Comparison of ENCODE assay signal across 27 cellular contexts in the genomic region with DNA sequence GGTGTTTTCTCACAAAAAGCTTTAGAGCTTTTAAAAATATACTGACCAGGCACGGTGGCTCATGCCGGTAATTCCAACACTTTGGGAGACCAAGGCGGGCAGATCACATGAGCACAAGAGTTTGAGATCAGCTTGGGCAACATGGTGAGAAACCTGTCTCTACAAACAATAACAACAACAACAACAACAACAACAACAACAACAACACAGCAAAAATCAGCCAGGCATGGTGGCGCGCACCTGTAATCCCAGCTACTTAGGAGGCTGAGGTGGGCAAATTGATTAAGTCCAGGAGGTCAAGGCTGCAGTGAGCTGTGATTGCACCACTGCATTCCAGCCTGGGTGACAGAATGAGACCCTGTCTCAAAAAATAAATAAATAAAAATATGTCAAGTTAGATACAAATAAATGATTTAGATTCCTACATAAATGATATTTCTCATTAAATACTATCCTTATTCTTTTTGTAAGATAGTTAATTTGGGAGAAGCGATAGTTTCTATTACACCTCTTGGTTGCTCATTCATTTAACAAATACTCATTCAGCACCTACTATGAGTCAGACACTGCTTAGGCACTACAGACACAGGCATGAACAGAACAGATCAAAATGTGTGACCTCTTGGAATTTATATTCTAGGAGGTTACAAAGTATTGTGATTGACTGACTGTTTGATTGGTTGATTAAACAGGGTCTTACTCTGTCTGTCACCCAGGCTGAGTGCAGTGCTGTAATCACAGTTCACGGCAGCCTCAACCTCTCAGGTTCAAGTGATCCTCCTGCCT.
A peak's percentile ranks its signal among the peaks of the same experiment; 100 is the strongest.
DNase-seq lines count a peak whose midpoint lies in the region; ATAC-seq, FAIRE-seq and TF ChIP-seq lines count a peak whose summit lies in the region.
"Had no signal": no experiment of that assay in that cellular context is flagged by ENCODE, and none has a peak within 500 bp of the region (broad histone marks: within the 10 kb centered on the region; RNA-seq: fewer than 3 reads in every experiment).

No MANE protein-coding gene starts in this region.

- POLR2A ChIA-PET in activated CD8-positive, alpha-beta T cell treated with anti-CD3 and anti-CD28 coated beads for 36 hours (lab: Charles Lee), result interaction anchor here (0.6 to 0.7 kb wide), 2 partner anchors 23 to 49 kb away, joined by 3 to 4 read pairs; no protein-coding TSS in a partner anchor
- POLR2A ChIA-PET in activated CD8-positive, alpha-beta T cell treated with anti-CD3 and anti-CD28 coated beads, Interleukin-2, amount 10 ng/mL, durations not matched to agents 7 days and 5 days (lab: Charles Lee), result no interaction called here
- POLR2A ChIA-PET in HepG2 (lab: Yijun Ruan, JAX), result no interaction called here

- H3K4me1 Mint-ChIP-seq in activated CD8-positive, alpha-beta T cell treated with anti-CD3 and anti-CD28 coated beads for 36 hours (ENCODE audit: low read depth), result no peaks in the 10 kb centered on the region
- H3K4me1 Mint-ChIP-seq in activated CD8-positive, alpha-beta T cell treated with anti-CD3 and anti-CD28 coated beads, Interleukin-2, amount 10 ng/mL, durations not matched to agents 7 days and 5 days (ENCODE audit: low read depth), result peaks cover 5% of the 10 kb centered on the region
- H3K4me1 Mint-ChIP-seq: CD14-positive monocyte; CD8-positive, alpha-beta memory T cell had no signal

- H3K4me3 Mint-ChIP-seq in activated CD8-positive, alpha-beta T cell treated with anti-CD3 and anti-CD28 coated beads for 36 hours, result no peak overlapping the region
- no peak overlapping the region for H3K4me3 Mint-ChIP-seq in activated CD8-positive, alpha-beta T cell treated with anti-CD3 and anti-CD28 coated beads, Interleukin-2, amount 10 ng/mL, durations not matched to agents 7 days and 5 days
- H3K4me3 Mint-ChIP-seq: CD14-positive monocyte; CD4-positive, alpha-beta T cell; CD8-positive, alpha-beta memory T cell had no signal

- H3K4me1 ChIP-seq in HepG2 (ENCODE audit: insufficient read depth, low read length) (no peaks in the 10 kb centered on the region), right lobe of liver (peaks cover 0 to 2% (median under 1%) of the 10 kb centered on the region in 4 donors)
- H3K4me1 ChIP-seq: A549; BE2C; BLaER1 treated with 17β-estradiol and CSF1 and Interleukin-3, amounts not matched to agents 10 nM and 100 nM had no signal

- CTCF ChIA-PET in activated CD8-positive, alpha-beta T cell treated with anti-CD3 and anti-CD28 coated beads for 36 hours (lab: Charles Lee), result no interaction called here
- CTCF ChIA-PET in activated CD8-positive, alpha-beta T cell treated with anti-CD3 and anti-CD28 coated beads, Interleukin-2, amount 10 ng/mL, durations not matched to agents 7 days and 5 days (lab: Charles Lee), result interaction anchor here (1.0 to 1.4 kb wide), 2 partner anchors 11 to 85 kb away, joined by 3 to 5 read pairs; no protein-coding TSS in a partner anchor
- CTCF ChIA-PET in HepG2 (lab: Yijun Ruan, JAX; ENCODE audit: low intra/inter-chr PET ratio, low total read pairs), result no interaction called here

- H3K4me3 ChIP-seq in HepG2 (replicated peaks in 1 of 3; ENCODE audit: insufficient read depth in 1 of 3, low read depth in 2 of 3, low read length in 3 of 3) (no peak overlapping the region), right lobe of liver (no peak overlapping the region), bronchial epithelial cell (ENCODE audit: low read depth, low read length) (no peak overlapping the region), WERI-Rb-1 (ENCODE audit: low read depth, low read length) (no peak overlapping the region)
- H3K4me3 ChIP-seq: A549; BLaER1 treated with 17β-estradiol and CSF1 and Interleukin-3, amounts not matched to agents 10 nM and 100 nM; GM12878; GM23248 had no signal

- TF ChIP-seq EP300 in HepG2 (IDR thresholded peaks at IDR 0.05; ENCODE audit: low read depth in 2 of 2, low read length in 2 of 2) (no peak), HepG2 (CRISPR knock-in tag; IDR thresholded peaks at IDR 0.05; ENCODE audit: borderline replicate concordance) (no peak)

- no peaks in the 10 kb centered on the region for H3K36me3 ChIP-seq in HepG2 (replicated peaks in 1 of 2; ENCODE audit: control insufficient read depth in 1 of 2, insufficient read depth in 2 of 2, low read length in 2 of 2)
- H3K36me3 ChIP-seq in right lobe of liver, result no peaks in the 10 kb centered on the region
- H3K36me3 ChIP-seq in bronchial epithelial cell (ENCODE audit: control insufficient read depth, insufficient read depth, low read length), result no peaks in the 10 kb centered on the region
- no peaks in the 10 kb centered on the region for H3K36me3 ChIP-seq in WERI-Rb-1
- H3K36me3 ChIP-seq: BE2C had no signal

- H3K4me2 ChIP-seq in HepG2 (ENCODE audit: low read depth, low read length), result no peak overlapping the region
- H3K4me2 ChIP-seq: A549; BLaER1 treated with 17β-estradiol and CSF1 and Interleukin-3, amounts not matched to agents 10 nM and 100 nM had no signal

- ATAC-seq in activated CD8-positive, alpha-beta T cell treated with anti-CD3 and anti-CD28 coated beads for 36 hours, result peak; percentile 58
- ATAC-seq in activated CD8-positive, alpha-beta T cell treated with anti-CD3 and anti-CD28 coated beads, Interleukin-2, amount 10 ng/mL, durations not matched to agents 7 days and 5 days, result no peak
- ATAC-seq in HepG2, result no peak
- no peak for ATAC-seq in right lobe of liver
- ATAC-seq: A549, GM12878 had no signal

- TF ChIP-seq POLR2A in HepG2 (IDR thresholded peaks at IDR 0.05; ENCODE audit: insufficient read depth in 1 of 2, low read depth in 2 of 2, low read length in 2 of 2) (no peak), right lobe of liver (IDR thresholded peaks at IDR 0.05) (no peak)

- H3K9ac ChIP-seq in HepG2 (ENCODE audit: insufficient read depth, low read depth, low read length), result no peak overlapping the region
- H3K9ac ChIP-seq: BLaER1 treated with 17β-estradiol and CSF1 and Interleukin-3, amounts not matched to agents 10 nM and 100 nM; GM23248 had no signal

- in situ Hi-C loops in HepG2 (cut with HindIII; ENCODE audit: extremely low pct_ligation_motif_present, low pct_unique_long_range_greater_than_20kb), result no loop called here

- H3K9me3 ChIP-seq in HepG2 (ENCODE audit: low read length) (no peaks in the 10 kb centered on the region), right lobe of liver (no peaks in the 10 kb centered on the region), WERI-Rb-1 (ENCODE audit: severe bottlenecking) (no peaks in the 10 kb centered on the region)
- H3K9me3 ChIP-seq: A549, BE2C had no signal

- H4K20me1 ChIP-seq in HepG2 (ENCODE audit: insufficient read depth, low read length), result no peaks in the 10 kb centered on the region
- H4K20me1 ChIP-seq: BLaER1 treated with 17β-estradiol and CSF1 and Interleukin-3, amounts not matched to agents 10 nM and 100 nM had no signal

- H3K27ac ChIP-seq in HepG2 (ENCODE audit: extremely low read length, insufficient read depth, low read length) (no peak overlapping the region), right lobe of liver (no peak overlapping the region), WERI-Rb-1 (no peak overlapping the region)
- H3K27ac ChIP-seq: A549; BLaER1 treated with 17β-estradiol and CSF1 and Interleukin-3, amounts not matched to agents 10 nM and 100 nM; GM23248 had no signal

- peaks cover 5% of the 10 kb centered on the region for H3K36me3 Mint-ChIP-seq in activated CD8-positive, alpha-beta T cell treated with anti-CD3 and anti-CD28 coated beads for 36 hours (ENCODE audit: low read depth)
- peaks cover 2% of the 10 kb centered on the region for H3K36me3 Mint-ChIP-seq in activated CD8-positive, alpha-beta T cell treated with anti-CD3 and anti-CD28 coated beads, Interleukin-2, amount 10 ng/mL, durations not matched to agents 7 days and 5 days (ENCODE audit: low read depth)

- TF ChIP-seq RAD21 in HepG2 (CRISPR knock-in tag; IDR thresholded peaks at IDR 0.05), result no peak

- H2AFZ ChIP-seq in HepG2 (ENCODE audit: low read length), result no peak overlapping the region
- H2AFZ ChIP-seq: GM23248 had no signal

- no peak for DNase-seq in activated CD8-positive, alpha-beta T cell treated with anti-CD3 and anti-CD28 coated beads for 36 hours
- no peak for DNase-seq in activated CD8-positive, alpha-beta T cell treated with anti-CD3 and anti-CD28 coated beads, Interleukin-2, amount 10 ng/mL, durations not matched to agents 7 days and 5 days
- DNase-seq in HepG2 (ENCODE audit: low spot score) (no peak), right lobe of liver (no peak), bronchial epithelial cell (ENCODE audit: low read depth) (peak; percentile 13), WERI-Rb-1 (no peak)
- DNase-seq in stimulated activated naive CD4-positive, alpha-beta T cell (lab: John Stamatoyannopoulos, UW), result no peak
- DNase-seq: 8988T; ACHN; AML-193; BE2C; CD4-positive, alpha-beta T cell; CD8-positive, alpha-beta memory T cell; DMS 273 treated with DMSO at 0.1 percent for 48 hours; DMS79; EL; GDM1; GM23248; H7; HCEC 1CT had no signal

- H3K27ac Mint-ChIP-seq in activated CD8-positive, alpha-beta T cell treated with anti-CD3 and anti-CD28 coated beads for 36 hours, result no peak overlapping the region
- no peak overlapping the region for H3K27ac Mint-ChIP-seq in activated CD8-positive, alpha-beta T cell treated with anti-CD3 and anti-CD28 coated beads, Interleukin-2, amount 10 ng/mL, durations not matched to agents 7 days and 5 days
- H3K27ac Mint-ChIP-seq: CD14-positive monocyte; CD4-positive, alpha-beta T cell; CD8-positive, alpha-beta memory T cell had no signal

- FAIRE-seq in HepG2 (lab: Jason Lieb, UNC), result no peak
- no peak for FAIRE-seq in bronchial epithelial cell (lab: Jason Lieb, UNC)
- FAIRE-seq: A549, D721Med, GM12878, GM19239, H1 had no signal

- no peaks in the 10 kb centered on the region for H3K79me2 ChIP-seq in HepG2 (ENCODE audit: insufficient read depth, low read length)

- WGBS in HepG2 (ENCODE audit: low lambda C conversion rate), result 98% methylated on average over 7 of the region's 7 CpGs
- WGBS in right lobe of liver (ENCODE audit: insufficient coverage, low coverage, low lambda C conversion rate, missing lambda C conversion rate), result 98% methylated on average over 7 of the region's 7 CpGs

- no peaks in the 10 kb centered on the region for H3K27me3 ChIP-seq in HepG2 (ENCODE audit: control insufficient read depth in 1 of 2, insufficient read depth in 2 of 2, low read length in 2 of 2)
- no peaks in the 10 kb centered on the region for H3K27me3 ChIP-seq in right lobe of liver
- H3K27me3 ChIP-seq in bronchial epithelial cell (ENCODE audit: control insufficient read depth, insufficient read depth, low read length), result no peaks in the 10 kb centered on the region
- H3K27me3 ChIP-seq in WERI-Rb-1 (ENCODE audit: insufficient read depth, low read depth, severe bottlenecking), result no peaks in the 10 kb centered on the region
- H3K27me3 ChIP-seq: BE2C; BLaER1 treated with 17β-estradiol and CSF1 and Interleukin-3, amounts not matched to agents 10 nM and 100 nM had no signal

- no TSS peak for BruUV-seq in HepG2 (replicated peaks; lab: Mats Ljungman, UMichigan)

- intact Hi-C loops in activated CD8-positive, alpha-beta T cell treated with anti-CD3 and anti-CD28 coated beads for 36 hours (cut with micrococcal nuclease), result no loop called here
- intact Hi-C loops in HepG2 (cut with micrococcal nuclease; ENCODE audit: unreplicated experiment) (no loop called here), right lobe of liver (cut with DNase I) (no loop called here)

- TF ChIP-seq CTCF in activated CD8-positive, alpha-beta T cell treated with anti-CD3 and anti-CD28 coated beads for 36 hours (IDR thresholded peaks at IDR 0.05), result no peak
- TF ChIP-seq CTCF in HepG2 (CRISPR knock-in tag; IDR thresholded peaks at IDR 0.05) (no peak), right lobe of liver (IDR thresholded peaks at IDR 0.05) (no peak), bronchial epithelial cell (IDR thresholded peaks at IDR 0.05; ENCODE audit: insufficient read depth, low read length, severe bottlenecking) (no peak), WERI-Rb-1 (IDR thresholded peaks at IDR 0.05; ENCODE audit: low read depth, low read length) (no peak)

- H3K27me3 Mint-ChIP-seq in activated CD8-positive, alpha-beta T cell treated with anti-CD3 and anti-CD28 coated beads for 36 hours, result no peaks in the 10 kb centered on the region
- H3K27me3 Mint-ChIP-seq in activated CD8-positive, alpha-beta T cell treated with anti-CD3 and anti-CD28 coated beads, Interleukin-2, amount 10 ng/mL, durations not matched to agents 7 days and 5 days (ENCODE audit: low read depth), result no peaks in the 10 kb centered on the region
- H3K27me3 Mint-ChIP-seq: CD4-positive, alpha-beta T cell; CD8-positive, alpha-beta memory T cell had no signal

- no peaks in the 10 kb centered on the region for H3K9me3 Mint-ChIP-seq in activated CD8-positive, alpha-beta T cell treated with anti-CD3 and anti-CD28 coated beads for 36 hours
- no peaks in the 10 kb centered on the region for H3K9me3 Mint-ChIP-seq in activated CD8-positive, alpha-beta T cell treated with anti-CD3 and anti-CD28 coated beads, Interleukin-2, amount 10 ng/mL, durations not matched to agents 7 days and 5 days (ENCODE audit: insufficient read depth)
- H3K9me3 Mint-ChIP-seq: CD4-positive, alpha-beta T cell; CD8-positive, alpha-beta memory T cell had no signal
